In the genomic region with DNA sequence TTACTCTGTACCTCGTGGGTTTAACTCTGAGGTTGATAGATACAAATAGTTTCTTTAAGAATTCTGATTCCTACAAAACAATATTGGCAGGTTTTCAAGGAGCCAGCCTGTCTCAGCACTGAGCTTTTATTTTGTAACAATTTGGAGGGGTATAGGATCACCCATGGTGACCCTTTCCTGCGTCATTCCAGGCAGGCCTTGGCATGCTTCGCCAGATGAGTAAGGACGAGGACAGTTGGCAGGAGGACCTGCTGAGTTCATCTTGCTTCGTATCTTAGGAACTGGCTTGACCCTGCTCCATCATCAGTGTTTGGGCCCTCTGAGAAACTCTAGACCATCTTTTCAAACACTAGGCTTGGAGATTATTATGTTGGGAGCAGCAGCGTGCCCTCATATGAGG, we compare ENCODE assay signal across 17 cellular contexts. TPM values are rescaled to one million over a fixed set of nuclear protein-coding genes. Genes with fewer than 3 reads are reported as not detected.
DNase-seq lines count a peak whose midpoint lies in the region; ATAC-seq, FAIRE-seq and TF ChIP-seq lines count a peak whose summit lies in the region.
"Had no signal": no experiment of that assay in that cellular context is flagged by ENCODE, and none has a peak within 500 bp of the region (broad histone marks: within the 10 kb centered on the region; RNA-seq: fewer than 3 reads in every experiment).

No MANE protein-coding gene starts in this region.

- H3K27ac ChIP-seq in caudate nucleus (ENCODE audit: low read depth, low read length), result peak overlapping the region; percentile 41
- H3K27ac ChIP-seq in right cardiac atrium (ENCODE audit: low read length), result peak overlapping the region; percentile 81
- peak overlapping the region; percentile 60 for H3K27ac ChIP-seq in skeletal muscle tissue (ENCODE audit: low read depth, low read length)
- H3K27ac ChIP-seq: neural progenitor cell had no signal

- peak in 1 of 2 donors; percentile 71 for ATAC-seq in right cardiac atrium
- no peak for ATAC-seq in GM18505 (IDR thresholded peaks at IDR 0.05; ENCODE audit: unreplicated experiment)
- ATAC-seq: Panc1, T-helper 17 cell had no signal

- no peak for TF ChIP-seq POLR2A in GM18505 (IDR thresholded peaks at IDR 0.05; ENCODE audit: borderline replicate concordance, extremely low read depth, insufficient read depth, insufficient read length)

- H3K4me3 ChIP-seq in right cardiac atrium (ENCODE audit: low read length), result no peak overlapping the region
- H3K4me3 ChIP-seq in skeletal muscle tissue (ENCODE audit: low read length in 3 of 3), result peak overlapping the region in 1 of 3 donors; percentile 11
- H3K4me3 ChIP-seq: cardiac muscle cell, neural progenitor cell had no signal

- H3K27me3 ChIP-seq in right cardiac atrium (ENCODE audit: control insufficient read depth, insufficient read depth), result no peaks in the 10 kb centered on the region
- H3K27me3 ChIP-seq in skeletal muscle tissue (ENCODE audit: control insufficient read depth in 3 of 3, insufficient read depth in 3 of 3, low read length in 3 of 3), result no peaks in the 10 kb centered on the region
- H3K27me3 ChIP-seq: BE2C, cardiac muscle cell, neural progenitor cell had no signal

- whole genome bisulfite sequencing in right cardiac atrium, result 55% methylated on average over 6 of the region's 6 CpGs

- DNase-seq in HTR-8/SVneo (ENCODE audit: insufficient read length, low spot score), result no peak
- DNase-seq in caudate nucleus (lab: John Stamatoyannopoulos, UW), result no peak
- peak in 1 of 3 donors; percentile 37 for DNase-seq in right cardiac atrium
- DNase-seq in GDM1 (lab: John Stamatoyannopoulos, UW), result no peak
- DNase-seq in stimulated activated CD4-positive, alpha-beta T cell treated with anti-CD3 and anti-CD28 coated beads, Interleukin-4, amount 100 ng/mL, for 24 hours, result no peak
- no peak for DNase-seq in frontal cortex (ENCODE audit: low spot score in 2 of 2)
- DNase-seq: activated CD4-positive, alpha-beta T cell treated with anti-CD3 and anti-CD28 coated beads, Interleukin-2, amount 50 U/mL, for 48 hours; BE2C; GOT3; T-helper 17 cell had no signal

- H3K36me3 ChIP-seq in skeletal muscle tissue (ENCODE audit: control insufficient read depth in 3 of 3, insufficient read depth in 3 of 3, low read length in 3 of 3), result no peaks in the 10 kb centered on the region
- H3K36me3 ChIP-seq: cardiac muscle cell had no signal

- FAIRE-seq in HTR-8/SVneo (lab: Jason Lieb, UNC) (peak; percentile 52), frontal cortex (lab: Jason Lieb, UNC) (no peak)
- FAIRE-seq: GM12892, GM19239 had no signal

- H3K9ac ChIP-seq in skeletal muscle tissue (ENCODE audit: low read depth in 1 of 3, low read length in 3 of 3), result no peak overlapping the region
- H3K9ac ChIP-seq: neural progenitor cell had no signal

- intact Hi-C loops in right cardiac atrium (cut with DNase I), result no loop called here

- H3K9me3 ChIP-seq in right cardiac atrium (ENCODE audit: control insufficient read depth, low read length) (no peaks in the 10 kb centered on the region), skeletal muscle tissue (ENCODE audit: control insufficient read depth in 3 of 3, low read length in 3 of 3) (no peaks in the 10 kb centered on the region)
- H3K9me3 ChIP-seq: BE2C had no signal

- H3K4me1 ChIP-seq in right cardiac atrium (ENCODE audit: control insufficient read depth, insufficient read depth, low read length) (peaks cover 20% of the 10 kb centered on the region), skeletal muscle tissue (ENCODE audit: control insufficient read depth in 3 of 3, insufficient read depth in 3 of 3, low read length in 3 of 3) (peaks cover 57 to 67% (median 63%) of the 10 kb centered on the region in 3 donors)

RNA-seq across cellular contexts. Expression of a gene that starts 17.9 kb away (rescaled TPM):
- total RNA-seq in right cardiac atrium (10 to 100 TPM; 29.0 to 34.6 (median 31.8) TPM), skeletal muscle tissue (28.7 TPM), frontal cortex (108 TPM)
- 5.2 TPM for polyA plus RNA-seq in right cardiac atrium
